Comparison of ENCODE assay signal across 11 cellular contexts in the genomic region with DNA sequence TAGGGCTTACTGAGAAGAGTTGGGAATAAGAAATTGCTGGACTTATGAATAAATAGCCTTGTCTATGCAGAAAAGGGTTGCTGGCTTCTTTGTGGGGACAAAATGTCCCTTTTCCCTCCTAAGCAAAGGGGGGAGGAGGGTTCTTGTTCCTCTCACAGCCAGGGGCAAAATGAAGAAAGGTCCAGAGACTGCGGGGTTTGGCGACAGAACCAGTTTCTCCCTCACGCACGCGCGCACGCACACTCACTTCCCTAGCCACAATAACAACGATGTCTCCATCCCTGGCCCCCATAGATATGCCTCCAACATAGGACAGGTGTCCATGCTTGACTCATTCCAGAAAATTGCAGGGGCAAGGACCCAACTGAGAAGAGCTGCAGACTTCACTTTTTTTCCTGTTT. TPM values are rescaled to one million over a fixed set of nuclear protein-coding genes. Genes with fewer than 3 reads are reported as not detected.
DNase-seq lines count a peak whose midpoint lies in the region; ATAC-seq, FAIRE-seq and TF ChIP-seq lines count a peak whose summit lies in the region.
"Had no signal": no experiment of that assay in that cellular context is flagged by ENCODE, and none has a peak within 500 bp of the region (broad histone marks: within the 10 kb centered on the region; RNA-seq: fewer than 3 reads in every experiment).

No MANE protein-coding gene starts in this region.

- H3K4me2 ChIP-seq in HepG2 (ENCODE audit: low read depth, low read length) (peak overlapping the region; percentile 95), MM.1S (ENCODE audit: low read depth, low read length) (no peak overlapping the region)

- H3K27ac Mint-ChIP-seq in HFFc6: peak overlapping the region; percentile 80
- H3K27ac Mint-ChIP-seq: activated naive CD8-positive, alpha-beta T cell treated with anti-CD3 and anti-CD28 coated beads for 36 hours had no signal

- WGBS in HepG2 (ENCODE audit: low lambda C conversion rate): 49% methylated on average over 8 of the region's 8 CpGs
- WGBS in spleen, 5 donors: 24 to 56% (median 30%) methylated on average over 8 of the region's 8 CpGs

- H4K20me1 ChIP-seq in HepG2 (ENCODE audit: insufficient read depth, low read length) (peaks cover 64% of the 10 kb centered on the region), MM.1S (ENCODE audit: insufficient read depth, low read length) (no peaks in the 10 kb centered on the region)

- H3K9me3 ChIP-seq in HepG2 (ENCODE audit: low read length): no peaks in the 10 kb centered on the region
- no peaks in the 10 kb centered on the region for H3K9me3 ChIP-seq in spleen
- no peaks in the 10 kb centered on the region for H3K9me3 ChIP-seq in MM.1S (replicated peaks; ENCODE audit: insufficient read depth, low read length)

- DNase-seq in HFFc6 (no peak), astrocyte of the spinal cord (ENCODE audit: low read depth, low spot score) (no peak), HepG2 (ENCODE audit: low spot score) (no peak), spleen (no peak), MM.1S (no peak), HT-29 (ENCODE audit: low spot score) (no peak)
- no peak for DNase-seq in stimulated activated CD4-positive, alpha-beta T cell treated with anti-CD3 and anti-CD28 coated beads, Interleukin-12 subunit alpha, Interleukin-12 subunit beta, amount 100 ng/mL, for 4 hours
- DNase-seq: activated naive CD8-positive, alpha-beta T cell treated with anti-CD3 and anti-CD28 coated beads for 36 hours; stimulated activated naive B cell treated with anti-CD40 and anti-IgM and Interleukin-4, amounts not matched to agents 10 μg/mL and 1 μg/mL and 100 μg/mL, for 72 hours had no signal

- H3K27me3 Mint-ChIP-seq in HFFc6 (ENCODE audit: insufficient read depth): no peaks in the 10 kb centered on the region
- H3K27me3 Mint-ChIP-seq: activated naive CD8-positive, alpha-beta T cell treated with anti-CD3 and anti-CD28 coated beads for 36 hours had no signal

- POLR2A ChIA-PET in HepG2 (lab: Yijun Ruan, JAX): interaction anchor here (1.5 to 3.1 kb wide), 7 partner anchors 12 to 107 kb away, joined by 3 to 33 read pairs (median 13); no protein-coding TSS in a partner anchor

- no peak for TF ChIP-seq EP300 in HepG2 (IDR thresholded peaks at IDR 0.05; ENCODE audit: low read depth in 2 of 2, low read length in 2 of 2)
- TF ChIP-seq EP300 in HepG2 (CRISPR knock-in tag; IDR thresholded peaks at IDR 0.05; ENCODE audit: borderline replicate concordance): no peak

- H3K9ac ChIP-seq in HepG2 (ENCODE audit: insufficient read depth, low read depth, low read length) (peak overlapping the region; percentile 91), MM.1S (ENCODE audit: low read length) (no peak overlapping the region)

- H3K27me3 ChIP-seq in HepG2 (ENCODE audit: control insufficient read depth in 1 of 2, insufficient read depth in 2 of 2, low read length in 2 of 2) (no peaks in the 10 kb centered on the region; a peak in 1 of 5 replicates), spleen (replicated peaks in 1 of 7) (peaks cover 0 to 29% (median 3%) of the 10 kb centered on the region in 7 donors), MM.1S (replicated peaks; ENCODE audit: insufficient read depth, low read length) (no peaks in the 10 kb centered on the region)

- H3K79me2 ChIP-seq in HepG2 (ENCODE audit: insufficient read depth, low read length) (peaks cover 75% of the 10 kb centered on the region), MM.1S (ENCODE audit: low read length) (peaks cover 48% of the 10 kb centered on the region)

- intact Hi-C loops in HepG2 (cut with micrococcal nuclease; ENCODE audit: unreplicated experiment): loop anchor here (5.0 kb wide), 1 partner anchor 35 kb away; no protein-coding TSS in a partner anchor
- intact Hi-C loops in spleen (cut with DNase I; ENCODE audit: low total_unique reads): no loop called here

- H3K4me3 Mint-ChIP-seq in HFFc6: peak overlapping the region; percentile 97

- no peak for TF ChIP-seq POLR2A in HepG2 (IDR thresholded peaks at IDR 0.05; ENCODE audit: insufficient read depth in 1 of 2, low read depth in 2 of 2, low read length in 2 of 2)
- TF ChIP-seq POLR2A in spleen (IDR thresholded peaks at IDR 0.05): no peak

- H3K4me1 Mint-ChIP-seq in HFFc6 (ENCODE audit: low read depth): peaks cover 66% of the 10 kb centered on the region

- in situ Hi-C loops in astrocyte of the spinal cord (cut with HindIII; ENCODE audit: low sequenced_read_pairs): loop anchor here (10.0 to 25.0 kb wide), 2 partner anchors 123 to 135 kb away; no protein-coding TSS in a partner anchor
- in situ Hi-C loops in HepG2 (cut with HindIII; ENCODE audit: extremely low pct_ligation_motif_present, low pct_unique_long_range_greater_than_20kb): no loop called here

- TF ChIP-seq RAD21 in HepG2 (CRISPR knock-in tag; IDR thresholded peaks at IDR 0.05): no peak

- H3F3A ChIP-seq in MM.1S (ENCODE audit: insufficient read depth, low read length): peaks cover 2% of the 10 kb centered on the region; the same call in 1 of the 2 replicates

- H2AFZ ChIP-seq in HepG2 (ENCODE audit: low read length) (no peak overlapping the region), MM.1S (ENCODE audit: low read length) (no peak overlapping the region)

- CTCF ChIA-PET in HepG2 (lab: Yijun Ruan, JAX; ENCODE audit: low intra/inter-chr PET ratio, low total read pairs): no interaction called here

- no peaks in the 10 kb centered on the region for H3K9me2 ChIP-seq in MM.1S (replicated peaks; ENCODE audit: insufficient read depth, low read length)

- H3K4me1 ChIP-seq in HepG2 (ENCODE audit: insufficient read depth, low read length) (peaks cover 58% of the 10 kb centered on the region), spleen (peaks cover 44 to 91% (median 75%) of the 10 kb centered on the region in 6 donors), MM.1S (ENCODE audit: low read length) (peaks cover 8% of the 10 kb centered on the region)

- BruUV-seq in HepG2 (replicated peaks; lab: Mats Ljungman, UMichigan): TSS peak; percentile 37

- peak overlapping the region; percentile 91 for H3K27ac ChIP-seq in HepG2 (ENCODE audit: extremely low read length, insufficient read depth, low read length)
- H3K27ac ChIP-seq in spleen: peak overlapping the region; percentile 3 to 96 (median 94)
- no peak overlapping the region for H3K27ac ChIP-seq in MM.1S (ENCODE audit: low read length)

- no peak for FAIRE-seq in HepG2 (lab: Jason Lieb, UNC)
- FAIRE-seq: islet of Langerhans had no signal

- H3K36me3 ChIP-seq in HepG2 (replicated peaks in 1 of 2; ENCODE audit: control insufficient read depth in 1 of 2, insufficient read depth in 2 of 2, low read length in 2 of 2): no peaks in the 10 kb centered on the region; a peak in 1 of 5 replicates
- H3K36me3 ChIP-seq in spleen: no peaks in the 10 kb centered on the region
- H3K36me3 ChIP-seq in MM.1S (replicated peaks; ENCODE audit: insufficient read depth, low read length): no peaks in the 10 kb centered on the region

- H3K9me3 Mint-ChIP-seq in HFFc6: no peaks in the 10 kb centered on the region
- H3K9me3 Mint-ChIP-seq: activated naive CD8-positive, alpha-beta T cell treated with anti-CD3 and anti-CD28 coated beads for 36 hours; stimulated activated naive B cell treated with anti-CD40 and anti-IgM and Interleukin-4, amounts not matched to agents 10 μg/mL and 1 μg/mL and 100 μg/mL, for 72 hours had no signal

- H3K36me3 Mint-ChIP-seq in HFFc6 (ENCODE audit: low read depth): no peaks in the 10 kb centered on the region
- H3K36me3 Mint-ChIP-seq: activated naive CD8-positive, alpha-beta T cell treated with anti-CD3 and anti-CD28 coated beads for 36 hours had no signal

- TF ChIP-seq CTCF in HFFc6 (IDR thresholded peaks at IDR 0.05) (no peak), astrocyte of the spinal cord (IDR thresholded peaks at IDR 0.05; ENCODE audit: low read depth, low read length) (no peak), HepG2 (CRISPR knock-in tag; IDR thresholded peaks at IDR 0.05) (no peak), spleen (IDR thresholded peaks at IDR 0.05 in 8 of 11, conservative IDR thresholded peaks at IDR 0.05 in 3 of 11) (no peak), MM.1S (IDR thresholded peaks at IDR 0.05; ENCODE audit: low read length) (no peak)

- ATAC-seq in HepG2: no peak
- no peak for ATAC-seq in GM18867 (IDR thresholded peaks at IDR 0.05; ENCODE audit: unreplicated experiment)
- ATAC-seq: stimulated activated naive B cell treated with anti-CD40 and anti-IgM and Interleukin-4, amounts not matched to agents 10 μg/mL and 1 μg/mL and 100 μg/mL, for 72 hours had no signal

- H3K4me3 ChIP-seq in astrocyte of the spinal cord (ENCODE audit: low read depth, low read length) (peak overlapping the region; percentile 89), HepG2 (replicated peaks in 1 of 3; ENCODE audit: insufficient read depth in 1 of 3, low read depth in 2 of 3, low read length in 3 of 3) (peak overlapping the region; percentile 93 to 98 (median 93); a peak in 5 of 6 replicates), spleen (peak overlapping the region in 6 of 8 donors; percentile 65 to 88 (median 78)), MM.1S (ENCODE audit: low read length) (no peak overlapping the region)

RNA-seq across cellular contexts. Expression of gene ZMIZ1, which starts 3.3 kb away (rescaled TPM):
- 10 to 100 TPM; 38.6 to 60.3 (median 51.2) TPM for total RNA-seq in HFFc6 (2021; fragmentation: NEBNext Ultra II Directional; extraction: Animal tissue kit (Norgen Biotek cat#: 25700))
- 5.3 and 11.0 TPM in 2 replicates for total RNA-seq in HepG2 (2016; rRNA removed; fragmentation: Illumina TruSeq; extraction: Trizol)
- 2.3 and 2.6 TPM in 2 replicates for total RNA-seq in HepG2 (2016; cell fraction: cytosol; rRNA removed; fragmentation: Illumina TruSeq; extraction: Trizol; ENCODE audit: low read depth)
- total RNA-seq in HepG2 (2016; cell fraction: insoluble cytoplasmic fraction; rRNA removed; fragmentation: Illumina TruSeq; extraction: Trizol): 5.2 and 10.5 TPM in 2 replicates
- total RNA-seq in HepG2 (2016; cell fraction: membrane; rRNA removed; fragmentation: Illumina TruSeq; extraction: Trizol): 7.0 and 7.7 TPM in 2 replicates
- total RNA-seq in HepG2 (2016; cell fraction: nucleus; rRNA removed; fragmentation: Illumina TruSeq; extraction: Trizol): 9.9 and 13.1 TPM in 2 replicates
- 8.8 and 10.2 TPM in 2 replicates for polyA plus RNA-seq in HepG2 (2011; rRNA removed)
- polyA plus RNA-seq in HepG2 (2011; cell fraction: cytosol; rRNA removed): 7.4 TPM in 2 replicates
- polyA plus RNA-seq in HepG2 (2011; cell fraction: nucleus; rRNA removed): 42.1 and 46.0 TPM in 2 replicates
- 22.4 and 32.5 TPM in 2 replicates for polyA plus RNA-seq in HepG2 (2012)
- polyA plus RNA-seq in HepG2 (2016; cell fraction: cytosol; fragmentation: Illumina TruSeq; extraction: Trizol; ENCODE audit: low read depth): 0.69 and 1.1 TPM in 2 replicates
- 16.0 and 20.6 TPM in 2 replicates for polyA plus RNA-seq in HepG2 (2016; cell fraction: insoluble cytoplasmic fraction; fragmentation: Illumina TruSeq; extraction: Trizol; ENCODE audit: low read depth)
- 2.4 and 3.8 TPM in 2 replicates for polyA plus RNA-seq in HepG2 (2016; cell fraction: membrane; fragmentation: Illumina TruSeq; extraction: Trizol; ENCODE audit: low read depth)
- polyA plus RNA-seq in HepG2 (2016; cell fraction: nucleus; fragmentation: Illumina TruSeq; extraction: Trizol; ENCODE audit: insufficient read depth, low read depth): 25.8 and 26.9 TPM in 2 replicates
- 7.8 and 28.6 TPM in 2 replicates for polyA minus RNA-seq in HepG2 (2011; rRNA and poly(A)+ RNA removed; ENCODE audit: low replicate concordance)
- 19.5 and 20.1 TPM in 2 replicates for polyA minus RNA-seq in HepG2 (2011; cell fraction: cytosol; rRNA and poly(A)+ RNA removed)
- polyA minus RNA-seq in HepG2 (2011; cell fraction: nucleus; rRNA and poly(A)+ RNA removed): 27.4 and 29.2 TPM in 2 replicates
- total RNA-seq in spleen: 100 to 1,000 TPM; 117 to 210 (median 129) TPM
- polyA plus RNA-seq in spleen: 10 to 100 TPM; 10.7 to 29.7 (median 11.8) TPM
- total RNA-seq in HT-29 (2014; rRNA removed; shearing (Covaris generic)): 21.0 and 27.5 TPM in 2 replicates
